ENCODE assay signal across 28 cellular contexts in the genomic region with DNA sequence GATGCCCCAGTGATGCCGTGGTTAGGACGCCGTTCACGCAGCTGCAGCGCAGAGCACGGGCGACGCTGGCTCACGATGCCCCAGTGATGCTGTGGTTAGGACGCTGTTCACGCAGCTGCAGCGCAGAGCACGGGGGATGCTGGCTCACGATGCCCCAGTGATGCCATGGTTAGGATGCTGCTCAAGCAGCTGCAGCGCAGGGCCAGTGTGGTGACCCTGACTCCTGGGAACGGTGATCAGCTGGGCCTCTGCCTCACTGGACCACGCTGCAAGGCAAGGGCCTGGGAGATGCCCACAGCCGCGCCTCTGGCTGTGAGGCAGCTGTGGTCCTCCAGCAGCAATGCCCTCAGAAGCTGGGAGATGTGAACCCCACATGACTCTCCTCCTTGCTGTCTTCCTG.
"Had no signal": no experiment of that assay in that cellular context is flagged by ENCODE, and none has a peak within 500 bp of the region (broad histone marks: within the 10 kb centered on the region; RNA-seq: fewer than 3 reads in every experiment).

No MANE protein-coding gene starts in this region.

- H3K27ac ChIP-seq: brain microvascular endothelial cell, coronary artery, dorsolateral prefrontal cortex, esophagus muscularis mucosa, foreskin keratinocyte, gastrocnemius medialis, heart left ventricle, WERI-Rb-1 had no signal

- H3K36me3 ChIP-seq: brain microvascular endothelial cell, esophagus muscularis mucosa, gastrocnemius medialis, heart left ventricle, WERI-Rb-1 had no signal

- DNase-seq: activated B cell treated with CpG ODN at 0.5 μM for 24 hours; activated CD4-positive, alpha-beta memory T cell treated with anti-CD3 and anti-CD28 coated beads, Interleukin-2, amount 10 ng/mL, durations not matched to agents 7 days and 5 days; activated CD4-positive, alpha-beta T cell treated with anti-CD3 and anti-CD28 coated beads for 1 hour; activated CD4-positive, alpha-beta T cell treated with anti-CD3 and anti-CD28 coated beads for 4 hours; activated CD4-positive, alpha-beta T cell treated with anti-CD3 and anti-CD28 coated beads, Interleukin-2, amount 10 ng/mL, durations not matched to agents 7 days and 5 days; activated CD4-positive, alpha-beta T cell treated with anti-CD3 and anti-CD28 coated beads, Interleukin-2, amount 50 U/mL, for 4 hours; activated effector memory CD4-positive, alpha-beta T cell treated with anti-CD3 and anti-CD28 coated beads, Interleukin-2, amount 50 U/mL, for 16 hours; activated naive CD4-positive, alpha-beta T cell treated with anti-CD3 and anti-CD28 coated beads for 36 hours; activated naive CD8-positive, alpha-beta T cell treated with anti-CD3 and anti-CD28 coated beads for 36 hours; activated T-cell treated with anti-CD3 and anti-CD28 coated beads, Interleukin-2, amount 50 U/mL, for 1 hour; activated T-cell treated with anti-CD3 and anti-CD28 coated beads, Interleukin-2, amount 50 U/mL, for 48 hours; amniotic stem cell; anterior cingulate cortex; brain microvascular endothelial cell; effector memory CD4-positive, alpha-beta T cell; endodermal cell; erythroblast; foreskin keratinocyte; gastrocnemius medialis; glutamatergic neuron; T-helper 1 cell; T-helper 17 cell; T1000; WERI-Rb-1 had no signal

- ATAC-seq: foreskin keratinocyte, gastrocnemius medialis, heart left ventricle, T-helper 17 cell had no signal

- H3K9me3 ChIP-seq: esophagus muscularis mucosa, gastrocnemius medialis, heart left ventricle had no signal

- H3K4me1 ChIP-seq: foreskin keratinocyte, gastrocnemius medialis had no signal

- H3K4me3 ChIP-seq: coronary artery, dorsolateral prefrontal cortex, esophagus muscularis mucosa, gastrocnemius medialis, heart left ventricle had no signal

- H3K27me3 ChIP-seq: brain microvascular endothelial cell, dorsolateral prefrontal cortex, foreskin keratinocyte had no signal
